9 cellular contexts compared by ENCODE assay signal in the genomic region with DNA sequence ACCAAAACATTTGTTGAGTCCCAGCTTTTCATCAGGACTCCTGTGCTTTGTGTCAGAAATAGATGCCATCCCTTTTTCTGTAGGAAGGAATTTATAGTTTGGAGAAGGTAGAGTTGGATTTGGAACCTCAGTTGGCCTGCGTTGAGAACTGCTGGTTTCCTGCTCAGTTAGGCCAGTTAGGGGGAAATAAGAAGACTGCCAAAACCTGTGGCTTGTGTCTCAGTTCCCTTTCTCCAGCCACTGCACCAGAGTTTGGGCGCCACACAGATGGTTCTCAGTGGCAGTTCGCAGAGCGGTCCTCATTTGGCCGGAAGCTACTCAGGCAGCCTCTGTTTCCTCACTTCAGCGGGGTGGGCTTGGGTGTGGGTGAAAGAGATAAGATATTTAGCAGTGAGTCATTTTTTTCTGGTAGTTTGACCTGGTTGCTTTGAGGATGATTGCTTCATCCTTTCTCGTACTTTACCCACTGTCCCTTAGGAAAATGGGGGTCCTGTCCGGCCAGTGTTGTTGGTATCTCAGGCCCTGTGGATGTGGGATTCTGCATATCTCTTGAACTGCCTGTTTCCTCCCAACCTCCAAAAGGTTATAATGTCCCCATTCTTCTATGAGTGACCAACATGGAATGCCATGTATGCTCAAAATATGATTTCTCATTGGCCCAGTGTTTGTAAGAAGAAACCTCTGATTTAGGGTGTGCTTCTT. TPM values are rescaled to one million over a fixed set of nuclear protein-coding genes. Genes with fewer than 3 reads are reported as not detected.
DNase-seq lines count a peak whose midpoint lies in the region; ATAC-seq, FAIRE-seq and TF ChIP-seq lines count a peak whose summit lies in the region.
"Had no signal": no experiment of that assay in that cellular context is flagged by ENCODE, and none has a peak within 500 bp of the region (broad histone marks: within the 10 kb centered on the region; RNA-seq: fewer than 3 reads in every experiment).

No MANE protein-coding gene starts in this region.

- CTCF ChIA-PET in HCT116 (lab: Charles Lee): no interaction called here

- H3K36me3 ChIP-seq in HCT116 (ENCODE audit: control insufficient read depth in 1 of 2, insufficient read depth in 2 of 2, low read length in 2 of 2) (no peaks in the 10 kb centered on the region), thyroid gland (no peaks in the 10 kb centered on the region)

- H3K27me3 ChIP-seq in HCT116 (ENCODE audit: insufficient read depth, low read length) (no peaks in the 10 kb centered on the region), thyroid gland (no peaks in the 10 kb centered on the region)

- H3K4me1 ChIP-seq in HCT116 (ENCODE audit: control insufficient read depth in 1 of 2, insufficient read depth in 2 of 2, low read length in 2 of 2): peaks cover 9 to 56% of the 10 kb centered on the region in 2 experiments
- peaks cover 9 to 24% of the 10 kb centered on the region in 2 donors for H3K4me1 ChIP-seq in thyroid gland

- no peaks in the 10 kb centered on the region for H3K27me3 Mint-ChIP-seq in activated T-helper 17 cell treated with anti-CD3 and anti-CD28 coated beads, Interleukin-2, amount 50 U/mL, for 72 hours
- no peaks in the 10 kb centered on the region for H3K27me3 Mint-ChIP-seq in mesothelial cell of epicardium (ENCODE audit: low read depth)

- FAIRE-seq in RCC 7860 (lab: Jason Lieb, UNC): no peak

- no peak for TF ChIP-seq RAD21 in HCT116 (IDR thresholded peaks at IDR 0.05; ENCODE audit: low read depth)

- H3K9me3 ChIP-seq in HCT116 (ENCODE audit: control insufficient read depth in 1 of 2, insufficient read depth in 1 of 2, low read depth in 1 of 2, low read length in 2 of 2) (no peaks in the 10 kb centered on the region), thyroid gland (no peaks in the 10 kb centered on the region)

- DNase-seq in HCT116 (ENCODE audit: low read depth, low spot score): no peak
- peak; percentile 46 for DNase-seq in LHCN-M2 (ENCODE audit: low read depth)
- no peak for DNase-seq in mesothelial cell of epicardium (ENCODE audit: low spot score in 2 of 2, unreplicated experiment in 2 of 2)
- no peak for DNase-seq in middle frontal gyrus (ENCODE audit: extremely low spot score, low spot score)
- no peak for DNase-seq in thyroid gland
- no peak for DNase-seq in RCC 7860 (ENCODE audit: low spot score)

- H3K9ac ChIP-seq in HCT116 (ENCODE audit: low read length): no peak overlapping the region

- intact Hi-C loops in HCT116 (cut with micrococcal nuclease) (no loop called here), thyroid gland (cut with DNase I) (no loop called here)

- TF ChIP-seq POLR2A in HCT116 (IDR thresholded peaks at IDR 0.05; ENCODE audit: borderline replicate concordance, extremely low read depth, insufficient read depth, insufficient read length): no peak
- no peak for TF ChIP-seq POLR2A in thyroid gland (IDR thresholded peaks at IDR 0.05)

- peak overlapping the region in 1 of 2 experiments; percentile 27; a peak in 1 of 4 replicates for H3K4me3 ChIP-seq in HCT116 (replicated peaks in 1 of 2; ENCODE audit: low read depth in 1 of 2, low read length in 2 of 2)
- H3K4me3 ChIP-seq in thyroid gland (replicated peaks in 1 of 3): no peak overlapping the region

- peaks cover 73% of the 10 kb centered on the region for H3K79me2 ChIP-seq in HCT116 (ENCODE audit: insufficient read depth, low read length)

- H3K27ac Mint-ChIP-seq in activated T-helper 17 cell treated with anti-CD3 and anti-CD28 coated beads, Interleukin-2, amount 50 U/mL, for 72 hours: peak overlapping the region; percentile 67
- H3K27ac Mint-ChIP-seq in mesothelial cell of epicardium: peak overlapping the region; percentile 4

- H3K27ac ChIP-seq in HCT116 (ENCODE audit: low read depth, low read length): no peak overlapping the region
- H3K27ac ChIP-seq in thyroid gland: no peak overlapping the region
- H3K27ac ChIP-seq: VCaP had no signal

- no peaks in the 10 kb centered on the region for H3K9me3 Mint-ChIP-seq in activated T-helper 17 cell treated with anti-CD3 and anti-CD28 coated beads, Interleukin-2, amount 50 U/mL, for 72 hours
- H3K9me3 Mint-ChIP-seq in mesothelial cell of epicardium: no peaks in the 10 kb centered on the region

- BruUV-seq in HCT116 (replicated peaks; lab: Mats Ljungman, UMichigan): no TSS peak

- H2AFZ ChIP-seq in HCT116 (ENCODE audit: low read depth, low read length, poor library complexity, severe bottlenecking): no peak overlapping the region

- ATAC-seq in GM18519 (IDR thresholded peaks at IDR 0.05; ENCODE audit: low FRiP score, unreplicated experiment) (peak; percentile 49), HCT116 (peak; percentile 83)
- peak; percentile 23 for ATAC-seq in activated T-helper 17 cell treated with anti-CD3 and anti-CD28 coated beads, Interleukin-2, amount 50 U/mL, for 72 hours (replicated peaks)

- WGBS in thyroid gland, 2 donors: 74 to 91% methylated on average over 8 of the region's 8 CpGs

- H3K36me3 Mint-ChIP-seq in activated T-helper 17 cell treated with anti-CD3 and anti-CD28 coated beads, Interleukin-2, amount 50 U/mL, for 72 hours (ENCODE audit: low read depth): peaks cover 73% of the 10 kb centered on the region
- no peaks in the 10 kb centered on the region for H3K36me3 Mint-ChIP-seq in mesothelial cell of epicardium

- H3K9me2 ChIP-seq in HCT116 (ENCODE audit: insufficient read depth): no peaks in the 10 kb centered on the region

- RAD21 ChIA-PET in HCT116 (lab: Charles Lee; ENCODE audit: low non-redundant PET in 1 of 2, low total read pairs in 2 of 2, uncharacterized antibody in 2 of 2, unreplicated experiment in 2 of 2): no interaction called here

- no peak for TF ChIP-seq CTCF in HCT116 (IDR thresholded peaks at IDR 0.05 in 2 of 3, conservative IDR thresholded peaks at IDR 0.05 in 1 of 3; ENCODE audit: borderline replicate concordance in 1 of 3, insufficient read depth in 1 of 3, low read depth in 2 of 3, low read length in 2 of 3)
- no peak for TF ChIP-seq CTCF in mesothelial cell of epicardium (IDR thresholded peaks at IDR 0.05; ENCODE audit: unreplicated experiment)
- TF ChIP-seq CTCF in thyroid gland (IDR thresholded peaks at IDR 0.05): no peak

- POLR2A ChIA-PET in HCT116 (lab: Charles Lee): interaction anchor here (0.9 kb wide), 1 partner anchor 12 kb away, joined by 3 read pairs; no protein-coding TSS in a partner anchor

- peaks cover 60% of the 10 kb centered on the region for H3K4me1 Mint-ChIP-seq in activated T-helper 17 cell treated with anti-CD3 and anti-CD28 coated beads, Interleukin-2, amount 50 U/mL, for 72 hours
- peaks cover 51% of the 10 kb centered on the region for H3K4me1 Mint-ChIP-seq in mesothelial cell of epicardium

- peak overlapping the region; percentile 58 for H3K4me2 ChIP-seq in HCT116 (ENCODE audit: low read length)

- peak overlapping the region; percentile 54 for H3K4me3 Mint-ChIP-seq in activated T-helper 17 cell treated with anti-CD3 and anti-CD28 coated beads, Interleukin-2, amount 50 U/mL, for 72 hours
- no peak overlapping the region for H3K4me3 Mint-ChIP-seq in mesothelial cell of epicardium

- no peaks in the 10 kb centered on the region for H4K20me1 ChIP-seq in HCT116 (ENCODE audit: insufficient read depth)

TF ChIP-seq in HCT116, 20 proteins besides CTCF, POLR2A, EP300 and RAD21 (continues in another document):
- TF ChIP-seq POLR2AphosphoS5 (IDR thresholded peaks at IDR 0.05; ENCODE audit: low read depth, low read length) (no peak), ZBTB33 (IDR thresholded peaks at IDR 0.05; ENCODE audit: extremely low read depth, insufficient replicate concordance, low read length) (no peak), EGR1 (IDR thresholded peaks at IDR 0.05; ENCODE audit: low read depth) (no peak), ZFX (IDR thresholded peaks at IDR 0.05) (no peak), CEBPB (IDR thresholded peaks at IDR 0.05; ENCODE audit: low read depth) (no peak), TCF7L2 (IDR thresholded peaks at IDR 0.05; ENCODE audit: borderline replicate concordance, extremely low read depth, insufficient read depth, insufficient read length) (no peak), ATF3 (IDR thresholded peaks at IDR 0.05) (no peak), JUND (IDR thresholded peaks at IDR 0.05) (no peak), SP1 (IDR thresholded peaks at IDR 0.05; ENCODE audit: low read depth) (no peak), CBX3 (IDR thresholded peaks at IDR 0.05; ENCODE audit: low read depth) (no peak), EZH2 (IDR thresholded peaks at IDR 0.05) (no peak), ELF1 (IDR thresholded peaks at IDR 0.05; ENCODE audit: borderline replicate concordance, low read depth) (no peak), ZNF274 (IDR thresholded peaks at IDR 0.05; ENCODE audit: low read depth, low read length) (no peak), SIN3A (IDR thresholded peaks at IDR 0.05; ENCODE audit: low read depth) (no peak), SRF (IDR thresholded peaks at IDR 0.05; ENCODE audit: low read depth) (no peak)
- TF ChIP-seq, protein P1, sequence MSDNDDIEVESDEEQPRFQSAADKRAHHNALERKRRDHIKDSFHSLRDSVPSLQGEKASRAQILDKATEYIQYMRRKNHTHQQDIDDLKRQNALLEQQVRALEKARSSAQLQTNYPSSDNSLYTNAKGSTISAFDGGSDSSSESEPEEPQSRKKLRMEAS (IDR thresholded peaks at IDR 0.05): no peak

RNA-seq across cellular contexts. Expression of gene JARID2, which starts 53.7 kb away (rescaled TPM):
- 23.6 TPM for total RNA-seq in HCT116 (2021; ENCODE audit: unreplicated experiment)
- 15.3 and 15.6 TPM in 2 replicates for polyA plus RNA-seq in HCT116 (2012)
- 3.8 and 4.6 TPM in 2 replicates for total RNA-seq in LHCN-M2 (2014; rRNA removed)
- 2.7 TPM for polyA plus RNA-seq in LHCN-M2 (2012)
- total RNA-seq in activated T-helper 17 cell treated with anti-CD3 and anti-CD28 coated beads, Interleukin-2, amount 50 U/mL, for 72 hours: 10 to 100 TPM; 20.7 to 50.3 TPM
- 35.2 to 36.3 TPM (median 35.3 TPM) in 3 replicates for total RNA-seq in mesothelial cell of epicardium
- 1 to 10 TPM; 6.6 to 8.1 (median 7.5) TPM for total RNA-seq in thyroid gland

Comparison
In these comparisons a context has a peak if more than half of its experiments do, and no peak if none do; other contexts are left out.
1. ATAC-seq: peak in every context shown above with its lines; median percentile 83 in HCT116; 49 in GM18519; 23 in activated T-helper 17 cell treated with anti-CD3 and anti-CD28 coated beads, Interleukin-2, amount 50 U/mL, for 72 hours.